Comparison of ENCODE assay signal across 15 cellular contexts in genomic region chr10:46541735-46542566, GRCh38. TPM values are rescaled to one million over a fixed set of nuclear protein-coding genes. Genes with fewer than 3 reads are reported as not detected.
DNase-seq lines count a peak whose midpoint lies in the region; ATAC-seq and TF ChIP-seq lines count a peak whose summit lies in the region.
"Had no signal": no experiment of that assay in that cellular context is flagged by ENCODE, and none has a peak within 500 bp of the region (broad histone marks: within the 10 kb centered on the region; RNA-seq: fewer than 3 reads in every experiment).

No MANE protein-coding gene starts in this region.

- peaks cover 36% of the 10 kb centered on the region for H3K27me3 Mint-ChIP-seq in activated CD8-positive, alpha-beta T cell treated with anti-CD3 and anti-CD28 coated beads for 36 hours
- H3K27me3 Mint-ChIP-seq in activated CD8-positive, alpha-beta T cell treated with anti-CD3 and anti-CD28 coated beads, Interleukin-2, amount 10 ng/mL, durations not matched to agents 7 days and 5 days (ENCODE audit: low read depth), result peaks cover 33% of the 10 kb centered on the region
- H3K27me3 Mint-ChIP-seq in progenitor cell of endocrine pancreas, result peaks cover 52% of the 10 kb centered on the region

- H3K9me3 ChIP-seq in HUES6 (ENCODE audit: control insufficient read depth, insufficient read depth, low read depth, low read length) (no peaks in the 10 kb centered on the region), right cardiac atrium (ENCODE audit: control insufficient read depth, low read length) (no peaks in the 10 kb centered on the region)
- H3K9me3 ChIP-seq: esophagus squamous epithelium, tibial nerve had no signal

- H3K36me3 ChIP-seq in HUES6 (ENCODE audit: control insufficient read depth, insufficient read depth, low read length), result no peaks in the 10 kb centered on the region
- H3K36me3 ChIP-seq: esophagus squamous epithelium, tibial nerve had no signal

- no peak overlapping the region for H3K4me3 Mint-ChIP-seq in activated CD8-positive, alpha-beta T cell treated with anti-CD3 and anti-CD28 coated beads for 36 hours
- H3K4me3 Mint-ChIP-seq in activated CD8-positive, alpha-beta T cell treated with anti-CD3 and anti-CD28 coated beads, Interleukin-2, amount 10 ng/mL, durations not matched to agents 7 days and 5 days, result no peak overlapping the region
- H3K4me3 Mint-ChIP-seq in progenitor cell of endocrine pancreas (ENCODE audit: low read depth), result peak overlapping the region; percentile 64

- TF ChIP-seq CTCF in activated CD8-positive, alpha-beta T cell treated with anti-CD3 and anti-CD28 coated beads for 36 hours (IDR thresholded peaks at IDR 0.05), result no peak
- no peak for TF ChIP-seq CTCF in progenitor cell of endocrine pancreas (IDR thresholded peaks at IDR 0.05; ENCODE audit: unreplicated experiment)

- CTCF ChIA-PET in activated CD8-positive, alpha-beta T cell treated with anti-CD3 and anti-CD28 coated beads for 36 hours (lab: Charles Lee), result no interaction called here
- CTCF ChIA-PET in activated CD8-positive, alpha-beta T cell treated with anti-CD3 and anti-CD28 coated beads, Interleukin-2, amount 10 ng/mL, durations not matched to agents 7 days and 5 days (lab: Charles Lee), result no interaction called here

- H3K9ac ChIP-seq in HUES6 (ENCODE audit: low read length), result no peak overlapping the region

- no peak overlapping the region for H3K27ac ChIP-seq in HUES6 (ENCODE audit: low read depth, low read length)
- no peak overlapping the region for H3K27ac ChIP-seq in right cardiac atrium (ENCODE audit: low read length)
- H3K27ac ChIP-seq: esophagus squamous epithelium, SK-N-MC had no signal

- H3K36me3 Mint-ChIP-seq in activated CD8-positive, alpha-beta T cell treated with anti-CD3 and anti-CD28 coated beads for 36 hours (ENCODE audit: low read depth), result no peaks in the 10 kb centered on the region
- no peaks in the 10 kb centered on the region for H3K36me3 Mint-ChIP-seq in activated CD8-positive, alpha-beta T cell treated with anti-CD3 and anti-CD28 coated beads, Interleukin-2, amount 10 ng/mL, durations not matched to agents 7 days and 5 days (ENCODE audit: low read depth)
- no peaks in the 10 kb centered on the region for H3K36me3 Mint-ChIP-seq in progenitor cell of endocrine pancreas (ENCODE audit: insufficient read depth)

- H3K4me1 ChIP-seq in HUES6 (ENCODE audit: control insufficient read depth, insufficient read depth, low read length) (peaks cover 22% of the 10 kb centered on the region), right cardiac atrium (ENCODE audit: control insufficient read depth, insufficient read depth, low read length) (no peaks in the 10 kb centered on the region)

- H3K27me3 ChIP-seq in HUES6 (ENCODE audit: control insufficient read depth, insufficient read depth, low read length) (peaks cover 13% of the 10 kb centered on the region), right cardiac atrium (ENCODE audit: control insufficient read depth, insufficient read depth) (no peaks in the 10 kb centered on the region)

- H3K27ac Mint-ChIP-seq in activated CD8-positive, alpha-beta T cell treated with anti-CD3 and anti-CD28 coated beads for 36 hours, result no peak overlapping the region
- no peak overlapping the region for H3K27ac Mint-ChIP-seq in activated CD8-positive, alpha-beta T cell treated with anti-CD3 and anti-CD28 coated beads, Interleukin-2, amount 10 ng/mL, durations not matched to agents 7 days and 5 days
- no peak overlapping the region for H3K27ac Mint-ChIP-seq in progenitor cell of endocrine pancreas

- H3K4me3 ChIP-seq in HUES6 (ENCODE audit: low read depth, low read length), result peak overlapping the region; percentile 68
- no peak overlapping the region for H3K4me3 ChIP-seq in right cardiac atrium (ENCODE audit: low read length)
- H3K4me3 ChIP-seq: SK-N-MC had no signal

- H3K4me1 Mint-ChIP-seq in activated CD8-positive, alpha-beta T cell treated with anti-CD3 and anti-CD28 coated beads for 36 hours (ENCODE audit: low read depth), result no peaks in the 10 kb centered on the region
- no peaks in the 10 kb centered on the region for H3K4me1 Mint-ChIP-seq in activated CD8-positive, alpha-beta T cell treated with anti-CD3 and anti-CD28 coated beads, Interleukin-2, amount 10 ng/mL, durations not matched to agents 7 days and 5 days (ENCODE audit: low read depth)
- peaks cover 9% of the 10 kb centered on the region for H3K4me1 Mint-ChIP-seq in progenitor cell of endocrine pancreas (ENCODE audit: low read depth)

- intact Hi-C loops in activated CD8-positive, alpha-beta T cell treated with anti-CD3 and anti-CD28 coated beads for 36 hours (cut with micrococcal nuclease), result no loop called here
- intact Hi-C loops in right cardiac atrium (cut with DNase I), result no loop called here

- 79% methylated on average over 7 of the region's 7 CpGs for WGBS in right cardiac atrium

- POLR2A ChIA-PET in activated CD8-positive, alpha-beta T cell treated with anti-CD3 and anti-CD28 coated beads for 36 hours (lab: Charles Lee), result no interaction called here
- POLR2A ChIA-PET in activated CD8-positive, alpha-beta T cell treated with anti-CD3 and anti-CD28 coated beads, Interleukin-2, amount 10 ng/mL, durations not matched to agents 7 days and 5 days (lab: Charles Lee), result no interaction called here

- H3K9me3 Mint-ChIP-seq in activated CD8-positive, alpha-beta T cell treated with anti-CD3 and anti-CD28 coated beads for 36 hours, result no peaks in the 10 kb centered on the region
- no peaks in the 10 kb centered on the region for H3K9me3 Mint-ChIP-seq in activated CD8-positive, alpha-beta T cell treated with anti-CD3 and anti-CD28 coated beads, Interleukin-2, amount 10 ng/mL, durations not matched to agents 7 days and 5 days (ENCODE audit: insufficient read depth)
- no peaks in the 10 kb centered on the region for H3K9me3 Mint-ChIP-seq in progenitor cell of endocrine pancreas (ENCODE audit: low read depth)

- no peak for ATAC-seq in activated CD8-positive, alpha-beta T cell treated with anti-CD3 and anti-CD28 coated beads for 36 hours
- no peak for ATAC-seq in activated CD8-positive, alpha-beta T cell treated with anti-CD3 and anti-CD28 coated beads, Interleukin-2, amount 10 ng/mL, durations not matched to agents 7 days and 5 days
- ATAC-seq in right cardiac atrium (no peak), GM18858 (IDR thresholded peaks at IDR 0.05; ENCODE audit: unreplicated experiment) (no peak), HG02588 (IDR thresholded peaks at IDR 0.05; ENCODE audit: unreplicated experiment) (no peak)

- peak; percentile 1 for DNase-seq in activated CD8-positive, alpha-beta T cell treated with anti-CD3 and anti-CD28 coated beads for 36 hours
- no peak for DNase-seq in activated CD8-positive, alpha-beta T cell treated with anti-CD3 and anti-CD28 coated beads, Interleukin-2, amount 10 ng/mL, durations not matched to agents 7 days and 5 days
- DNase-seq in right cardiac atrium (peak in 2 of 3 donors; percentile 19 to 29), progenitor cell of endocrine pancreas (ENCODE audit: low spot score, unreplicated experiment) (no peak), NCI-H2171 (lab: John Stamatoyannopoulos, UW) (no peak)
- DNase-seq: activated gamma-delta T cell, DMS 273 treated with DMSO at 0.1 percent for 48 hours, esophagus squamous epithelium, Karpas-422, NCI-H1694 treated with DMSO at 0.1 percent for 48 hours had no signal

RNA-seq across cellular contexts. Expression of gene GPRIN2, which starts 14.5 kb away (rescaled TPM):
- total RNA-seq in activated CD8-positive, alpha-beta T cell treated with anti-CD3 and anti-CD28 coated beads for 36 hours, result not detected
- total RNA-seq in activated CD8-positive, alpha-beta T cell treated with anti-CD3 and anti-CD28 coated beads, Interleukin-2, amount 10 ng/mL, durations not matched to agents 7 days and 5 days, result not detected
- not detected for total RNA-seq in right cardiac atrium
- polyA plus RNA-seq in right cardiac atrium, result not detected
- 14.0 and 19.8 TPM in 2 replicates for total RNA-seq in progenitor cell of endocrine pancreas

RNA-seq across cellular contexts. Expression of gene SYT15, which starts 37.0 kb away (rescaled TPM):
- under 1 TPM; 0.59 to 0.98 TPM for total RNA-seq in activated CD8-positive, alpha-beta T cell treated with anti-CD3 and anti-CD28 coated beads for 36 hours
- 1 to 10 TPM in 1 of 2 experiments, under 1 TPM in 1; 0.55 to 1.0 TPM for total RNA-seq in activated CD8-positive, alpha-beta T cell treated with anti-CD3 and anti-CD28 coated beads, Interleukin-2, amount 10 ng/mL, durations not matched to agents 7 days and 5 days
- total RNA-seq in right cardiac atrium (1 to 10 TPM; 2.7 to 4.1 (median 3.5) TPM), progenitor cell of endocrine pancreas (1.8 and 2.8 TPM in 2 replicates)
- 2.6 TPM for polyA plus RNA-seq in right cardiac atrium

Comparison
In these comparisons a context has a peak if more than half of its experiments do, and no peak if none do; other contexts are left out.
1. DNase-seq: peak in activated CD8-positive, alpha-beta T cell treated with anti-CD3 and anti-CD28 coated beads for 36 hours (single experiment) and right cardiac atrium (2 of 3); none in activated CD8-positive, alpha-beta T cell treated with anti-CD3 and anti-CD28 coated beads, Interleukin-2, amount 10 ng/mL, durations not matched to agents 7 days and 5 days (single experiment), progenitor cell of endocrine pancreas (single experiment) and NCI-H2171 (single experiment).
2. RNA of gene GPRIN2, which starts 14.5 kb away (total RNA-seq): 14.0 to 19.8 TPM in progenitor cell of endocrine pancreas; not detected in right cardiac atrium, not detected in activated CD8-positive, alpha-beta T cell treated with anti-CD3 and anti-CD28 coated beads for 36 hours and not detected in activated CD8-positive, alpha-beta T cell treated with anti-CD3 and anti-CD28 coated beads, Interleukin-2, amount 10 ng/mL, durations not matched to agents 7 days and 5 days; every median in the first group is over 10 times any median in the second.